ENCODE assay signal across 26 cellular contexts in the genomic region with DNA sequence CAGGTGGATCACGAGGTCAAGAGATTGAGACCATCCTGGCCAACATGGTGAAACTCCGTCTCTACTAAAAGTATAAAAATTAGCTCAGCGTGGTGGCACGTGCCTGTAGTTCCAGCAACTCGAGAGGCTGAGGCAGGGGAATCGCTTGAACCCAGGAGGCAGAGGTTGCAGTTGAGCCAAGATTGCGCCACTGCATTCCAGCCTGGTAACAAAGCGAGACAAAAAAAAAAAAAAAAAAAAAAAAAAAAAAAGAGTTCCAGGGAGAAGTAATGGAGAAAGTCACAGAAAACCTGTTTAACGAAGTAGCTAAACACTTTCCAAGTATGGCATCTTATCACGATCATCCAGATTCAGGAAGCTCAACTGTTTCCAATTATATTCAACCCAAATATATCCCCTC. TPM values are rescaled to one million over a fixed set of nuclear protein-coding genes. Genes with fewer than 3 reads are reported as not detected.
"Had no signal": no experiment of that assay in that cellular context is flagged by ENCODE, and none has a peak within 500 bp of the region (broad histone marks: within the 10 kb centered on the region; RNA-seq: fewer than 3 reads in every experiment).

No MANE protein-coding gene starts in this region.

- H3K9me3 ChIP-seq: left lung, lower lobe of right lung, sigmoid colon, spleen, suprapubic skin, thoracic aorta, tibial artery, uterus had no signal

- H3K27ac ChIP-seq: left lung, lower lobe of right lung, parathyroid adenoma, sigmoid colon, spleen, suprapubic skin, thoracic aorta, tibial artery, uterus had no signal

- H3K4me1 ChIP-seq: left lung, lower lobe of right lung, parathyroid adenoma, sigmoid colon, spleen, suprapubic skin, tibial artery, uterus had no signal

- DNase-seq: hippocampal formation; kidney glomerular epithelial cell; left colon; left lung; lower lobe of right lung; mammary epithelial cell; mesenchymal stem cell; naive thymus-derived CD8-positive, alpha-beta T cell; nucleus accumbens; retina; right cardiac atrium; sigmoid colon; small intestine; spleen; stimulated activated CD4-positive, alpha-beta T cell treated with anti-CD3 and anti-CD28 coated beads, Interleukin-4, amount 100 ng/mL, for 24 hours; stimulated activated naive CD4-positive, alpha-beta T cell; tibial artery; uterus had no signal

- H3K27ac Mint-ChIP-seq: naive thymus-derived CD8-positive, alpha-beta T cell; nephron; stimulated activated effector memory CD8-positive, alpha-beta T cell treated with anti-CD3 and anti-CD28 coated beads, Interleukin-12 subunit alpha, Interleukin-12 subunit beta, amount 100 ng/mL, for 72 hours; stimulated activated naive CD8-positive, alpha-beta T cell treated with anti-CD3 and anti-CD28 coated beads, Interleukin-15, Interleukin-2, amounts not matched to agents 100 ng/mL and 50 ng/mL, for 24 hours; type B pancreatic cell had no signal

- ATAC-seq: left colon; left lung; lower lobe of right lung; naive thymus-derived CD8-positive, alpha-beta T cell; right cardiac atrium; stimulated activated effector memory CD8-positive, alpha-beta T cell treated with anti-CD3 and anti-CD28 coated beads, Interleukin-12 subunit alpha, Interleukin-12 subunit beta, amount 100 ng/mL, for 72 hours had no signal

- H3K9me3 Mint-ChIP-seq: neural crest cell; stimulated activated effector memory CD8-positive, alpha-beta T cell treated with anti-CD3 and anti-CD28 coated beads, Interleukin-12 subunit alpha, Interleukin-12 subunit beta, amount 100 ng/mL, for 72 hours; stimulated activated naive CD8-positive, alpha-beta T cell treated with anti-CD3 and anti-CD28 coated beads, Interleukin-15, Interleukin-2, amounts not matched to agents 100 ng/mL and 50 ng/mL, for 24 hours; type B pancreatic cell had no signal

- H3K4me3 ChIP-seq: left lung, lower lobe of right lung, sigmoid colon, spleen, suprapubic skin, thoracic aorta, tibial artery, uterus had no signal

- H3K36me3 Mint-ChIP-seq: stimulated activated effector memory CD8-positive, alpha-beta T cell treated with anti-CD3 and anti-CD28 coated beads, Interleukin-12 subunit alpha, Interleukin-12 subunit beta, amount 100 ng/mL, for 72 hours had no signal

- H3K36me3 ChIP-seq: left lung, lower lobe of right lung, sigmoid colon, spleen, suprapubic skin, thoracic aorta, tibial artery, uterus had no signal

- H3K4me3 Mint-ChIP-seq: naive thymus-derived CD8-positive, alpha-beta T cell; nephron; neural crest cell; stimulated activated effector memory CD8-positive, alpha-beta T cell treated with anti-CD3 and anti-CD28 coated beads, Interleukin-12 subunit alpha, Interleukin-12 subunit beta, amount 100 ng/mL, for 72 hours; stimulated activated naive CD8-positive, alpha-beta T cell treated with anti-CD3 and anti-CD28 coated beads, Interleukin-15, Interleukin-2, amounts not matched to agents 100 ng/mL and 50 ng/mL, for 24 hours; type B pancreatic cell had no signal

- H3K27me3 ChIP-seq: left lung, sigmoid colon, spleen, suprapubic skin, tibial artery, uterus had no signal

- H3K4me1 Mint-ChIP-seq: naive thymus-derived CD8-positive, alpha-beta T cell; nephron; neural crest cell; stimulated activated effector memory CD8-positive, alpha-beta T cell treated with anti-CD3 and anti-CD28 coated beads, Interleukin-12 subunit alpha, Interleukin-12 subunit beta, amount 100 ng/mL, for 72 hours had no signal

- H3K27me3 Mint-ChIP-seq: naive thymus-derived CD8-positive, alpha-beta T cell; stimulated activated naive CD8-positive, alpha-beta T cell treated with anti-CD3 and anti-CD28 coated beads, Interleukin-15, Interleukin-2, amounts not matched to agents 100 ng/mL and 50 ng/mL, for 24 hours; type B pancreatic cell had no signal

RNA-seq across cellular contexts. Expression of a gene that starts 10.9 kb away (rescaled TPM):
- total RNA-seq: naive thymus-derived CD8-positive, alpha-beta T cell had no signal
